ENCODE assay signal across 8 cellular contexts in genomic region chr9:6197330-6197729, GRCh38. TPM values are rescaled to one million over a fixed set of nuclear protein-coding genes. Genes with fewer than 3 reads are reported as not detected.
DNase-seq lines count a peak whose midpoint lies in the region; ATAC-seq, FAIRE-seq and TF ChIP-seq lines count a peak whose summit lies in the region.

No MANE protein-coding gene starts in this region.

- no peaks in the 10 kb centered on the region for H3K36me3 Mint-ChIP-seq in stimulated activated naive B cell treated with anti-CD40 and anti-IgM and Interleukin-4, amounts not matched to agents 10 μg/mL and 1 μg/mL and 100 μg/mL, for 72 hours
- no peaks in the 10 kb centered on the region for H3K36me3 Mint-ChIP-seq in natural killer cell

- ATAC-seq in GM19397 (IDR thresholded peaks at IDR 0.05; ENCODE audit: unreplicated experiment) (no peak), natural killer cell (no peak), GM21515 (IDR thresholded peaks at IDR 0.05; ENCODE audit: unreplicated experiment) (no peak)
- ATAC-seq in stimulated activated naive B cell treated with anti-CD40 and anti-IgM and Interleukin-4, amounts not matched to agents 10 μg/mL and 1 μg/mL and 100 μg/mL, for 72 hours (replicated peaks): no peak

- H3K9me3 Mint-ChIP-seq in stimulated activated naive B cell treated with anti-CD40 and anti-IgM and Interleukin-4, amounts not matched to agents 10 μg/mL and 1 μg/mL and 100 μg/mL, for 72 hours: no peaks in the 10 kb centered on the region
- H3K9me3 Mint-ChIP-seq in natural killer cell: no peaks in the 10 kb centered on the region

- TF ChIP-seq CTCF in Peyer's patch (IDR thresholded peaks at IDR 0.05): peak in 4 of 6 experiments; percentile 26 to 50 (median 36)
- TF ChIP-seq CTCF in cardiac muscle cell (IDR thresholded peaks at IDR 0.05; ENCODE audit: low read depth, low read length): peak; percentile 64
- no peak for TF ChIP-seq CTCF in natural killer cell (IDR thresholded peaks at IDR 0.05)

- H3K27me3 Mint-ChIP-seq in stimulated activated naive B cell treated with anti-CD40 and anti-IgM and Interleukin-4, amounts not matched to agents 10 μg/mL and 1 μg/mL and 100 μg/mL, for 72 hours: peaks cover 22 to 24% of the 10 kb centered on the region in 2 donors
- peaks cover 16 to 48% of the 10 kb centered on the region in 2 donors for H3K27me3 Mint-ChIP-seq in natural killer cell (ENCODE audit: low read depth in 2 of 2)

- DNase-seq in GM19239 (ENCODE audit: insufficient read length, low spot score) (no peak), Peyer's patch (no peak), cardiac muscle cell (ENCODE audit: low read depth in 1 of 2, low spot score in 1 of 2) (peak in 1 of 2 donors; percentile 68), small intestine (peak; percentile 39), natural killer cell (no peak)
- no peak for DNase-seq in stimulated activated naive B cell treated with anti-CD40 and anti-IgM and Interleukin-4, amounts not matched to agents 10 μg/mL and 1 μg/mL and 100 μg/mL, for 72 hours

- H3K4me3 ChIP-seq in Peyer's patch (no peak overlapping the region), cardiac muscle cell (no peak overlapping the region), small intestine (ENCODE audit: low read depth in 1 of 2, low read length in 2 of 2) (no peak overlapping the region)

- H3K27ac ChIP-seq in Peyer's patch (no peak overlapping the region), cardiac muscle cell (no peak overlapping the region), small intestine (ENCODE audit: low read depth in 1 of 2, low read length in 1 of 2) (no peak overlapping the region)

- H3K27me3 ChIP-seq in Peyer's patch (no peaks in the 10 kb centered on the region), cardiac muscle cell (no peaks in the 10 kb centered on the region), small intestine (ENCODE audit: control insufficient read depth in 2 of 2, insufficient read depth in 2 of 2, low read length in 2 of 2) (no peaks in the 10 kb centered on the region)

- intact Hi-C loops in natural killer cell (cut with micrococcal nuclease): no loop called here

- WGBS in small intestine, 3 donors: 34 to 46% (median 35%) methylated on average over 3 of the region's 3 CpGs

- no peaks in the 10 kb centered on the region for H3K4me1 ChIP-seq in Peyer's patch
- no peaks in the 10 kb centered on the region for H3K4me1 ChIP-seq in cardiac muscle cell (ENCODE audit: low read depth)
- H3K4me1 ChIP-seq in small intestine (ENCODE audit: control insufficient read depth in 2 of 2, insufficient read depth in 1 of 2, low read depth in 1 of 2, low read length in 1 of 2): no peaks in the 10 kb centered on the region

- no peak for TF ChIP-seq POLR2A in Peyer's patch (IDR thresholded peaks at IDR 0.05)

- H3K4me1 Mint-ChIP-seq in stimulated activated naive B cell treated with anti-CD40 and anti-IgM and Interleukin-4, amounts not matched to agents 10 μg/mL and 1 μg/mL and 100 μg/mL, for 72 hours: no peaks in the 10 kb centered on the region
- no peaks in the 10 kb centered on the region for H3K4me1 Mint-ChIP-seq in natural killer cell

- no peak overlapping the region for H3K4me3 Mint-ChIP-seq in stimulated activated naive B cell treated with anti-CD40 and anti-IgM and Interleukin-4, amounts not matched to agents 10 μg/mL and 1 μg/mL and 100 μg/mL, for 72 hours
- H3K4me3 Mint-ChIP-seq in natural killer cell: no peak overlapping the region

- FAIRE-seq in GM19239 (lab: Jason Lieb, UNC): peak; percentile 68
- no peak for FAIRE-seq in small intestine (lab: Jason Lieb, UNC)

- H3K27ac Mint-ChIP-seq in stimulated activated naive B cell treated with anti-CD40 and anti-IgM and Interleukin-4, amounts not matched to agents 10 μg/mL and 1 μg/mL and 100 μg/mL, for 72 hours: no peak overlapping the region
- H3K27ac Mint-ChIP-seq in natural killer cell: no peak overlapping the region

- H3K36me3 ChIP-seq in Peyer's patch: no peaks in the 10 kb centered on the region
- no peaks in the 10 kb centered on the region for H3K36me3 ChIP-seq in cardiac muscle cell
- H3K36me3 ChIP-seq in small intestine (ENCODE audit: control insufficient read depth in 2 of 2, insufficient read depth in 2 of 2, low read length in 2 of 2): no peaks in the 10 kb centered on the region

- no peaks in the 10 kb centered on the region for H3K9me3 ChIP-seq in Peyer's patch
- no peaks in the 10 kb centered on the region for H3K9me3 ChIP-seq in cardiac muscle cell (ENCODE audit: low read depth)
- no peaks in the 10 kb centered on the region for H3K9me3 ChIP-seq in small intestine (ENCODE audit: control insufficient read depth, low read depth)

RNA-seq across cellular contexts. Expression of gene IL33, which starts 18.3 kb away (rescaled TPM):
- total RNA-seq in Peyer's patch: 1 to 10 TPM; 3.7 to 7.6 (median 5.8) TPM
- total RNA-seq in cardiac muscle cell: not detected in 2 replicates
- not detected in 2 replicates for polyA plus RNA-seq in cardiac muscle cell
- polyA plus RNA-seq in small intestine: 10 to 100 TPM in 1 of 3 donors, 1 to 10 TPM in 1, under 1 TPM in 1; 0.45 to 18.7 (median 1.4) TPM
- not detected for total RNA-seq in natural killer cell
